ENCODE assay signal across 13 cellular contexts in genomic region chr14:60051690-60052324, GRCh38. TPM values are rescaled to one million over a fixed set of nuclear protein-coding genes. Genes with fewer than 3 reads are reported as not detected.
DNase-seq lines count a peak whose midpoint lies in the region; TF ChIP-seq lines count a peak whose summit lies in the region.
"Had no signal": no experiment of that assay in that cellular context is flagged by ENCODE, and none has a peak within 500 bp of the region (broad histone marks: within the 10 kb centered on the region; RNA-seq: fewer than 3 reads in every experiment).

No MANE protein-coding gene starts in this region.

- DNase-seq in AG10803 (ENCODE audit: low read depth) = peak; percentile 52
- DNase-seq in GM04503 (ENCODE audit: low read depth) = peak; percentile 8
- DNase-seq in activated T-cell treated with anti-CD3 and anti-CD28 coated beads, Interleukin-2, amount 50 U/mL, for 24 hours = no peak
- DNase-seq in fibroblast of villous mesenchyme (ENCODE audit: low read depth) = peak; percentile 5
- DNase-seq in cortex of kidney (lab: John Stamatoyannopoulos, UW) = no peak
- DNase-seq in HUDEP-2 (lab: John Stamatoyannopoulos, UW; ENCODE audit: unreplicated experiment in 76 of 76) = no peak
- no peak for DNase-seq in kidney glomerular epithelial cell (lab: John Stamatoyannopoulos, UW)
- no peak for DNase-seq in mucosa of gallbladder (ENCODE audit: low spot score)
- DNase-seq: DMS153, head of caudate nucleus, mesendoderm, NCI-H1694 treated with DMSO at 0.1 percent for 48 hours had no signal

- peak overlapping the region; percentile 52 for H3K4me3 ChIP-seq in AG10803 (ENCODE audit: low read length)
- H3K4me3 ChIP-seq in fibroblast of villous mesenchyme (ENCODE audit: low read depth, low read length) = no peak overlapping the region

- no peak for TF ChIP-seq CTCF in AG10803 (conservative IDR thresholded peaks at IDR 0.05; ENCODE audit: low read length)
- no peak for TF ChIP-seq CTCF in fibroblast of villous mesenchyme (IDR thresholded peaks at IDR 0.05; ENCODE audit: insufficient read depth, low read depth, low read length)

- H3K27me3 Mint-ChIP-seq in activated T-cell treated with anti-CD3 and anti-CD28 coated beads, Interleukin-2, amount 50 U/mL, for 24 hours = peaks cover 6% of the 10 kb centered on the region

- no peaks in the 10 kb centered on the region for H3K36me3 Mint-ChIP-seq in activated T-cell treated with anti-CD3 and anti-CD28 coated beads, Interleukin-2, amount 50 U/mL, for 24 hours (ENCODE audit: low read depth)
- H3K36me3 Mint-ChIP-seq: type B pancreatic cell had no signal

- H3K4me1 Mint-ChIP-seq in activated T-cell treated with anti-CD3 and anti-CD28 coated beads, Interleukin-2, amount 50 U/mL, for 24 hours (ENCODE audit: low read depth) = peaks cover 43% of the 10 kb centered on the region

- peaks cover 2% of the 10 kb centered on the region for H3K9me3 Mint-ChIP-seq in activated T-cell treated with anti-CD3 and anti-CD28 coated beads, Interleukin-2, amount 50 U/mL, for 24 hours
- H3K9me3 Mint-ChIP-seq: type B pancreatic cell had no signal

- no peak overlapping the region for H3K4me3 Mint-ChIP-seq in activated T-cell treated with anti-CD3 and anti-CD28 coated beads, Interleukin-2, amount 50 U/mL, for 24 hours
- H3K4me3 Mint-ChIP-seq: type B pancreatic cell had no signal

- H3K27ac Mint-ChIP-seq in activated T-cell treated with anti-CD3 and anti-CD28 coated beads, Interleukin-2, amount 50 U/mL, for 24 hours = peak overlapping the region; percentile 22
- H3K27ac Mint-ChIP-seq: type B pancreatic cell had no signal

RNA-seq across cellular contexts. Expression of gene PCNX4, which starts 39.9 kb away (rescaled TPM):
- 120 and 138 TPM in 2 replicates for total RNA-seq in fibroblast of villous mesenchyme
- total RNA-seq in mucosa of gallbladder = 51.1 TPM

Comparison
In these comparisons a context has a peak if more than half of its experiments do, and no peak if none do; other contexts are left out.
1. DNase-seq: peak in AG10803 (single experiment), GM04503 (single experiment) and fibroblast of villous mesenchyme (single experiment); none in activated T-cell treated with anti-CD3 and anti-CD28 coated beads, Interleukin-2, amount 50 U/mL, for 24 hours (single experiment), cortex of kidney (single experiment), HUDEP-2 (0 of 76), kidney glomerular epithelial cell (single experiment) and mucosa of gallbladder (single experiment).